Comparison of ENCODE assay signal across 8 cellular contexts in genomic region chr15:80152180-80152895, GRCh38. TPM values are rescaled to one million over a fixed set of nuclear protein-coding genes. Genes with fewer than 3 reads are reported as not detected.
DNase-seq lines count a peak whose midpoint lies in the region; ATAC-seq, FAIRE-seq and TF ChIP-seq lines count a peak whose summit lies in the region.

No MANE protein-coding gene starts in this region.

- H3K9ac ChIP-seq in H1 (replicated peaks in 1 of 4; ENCODE audit: extremely low read depth in 1 of 4, low read depth in 3 of 4, low read length in 3 of 4) (peak overlapping the region in 3 of 4 experiments; percentile 31 to 72 (median 59); a peak in 4 of 7 replicates), mesenchymal stem cell (ENCODE audit: low read length) (peak overlapping the region; percentile 82)

- no peak overlapping the region for H2BK5ac ChIP-seq in H1 (ENCODE audit: low read depth, low read length)
- H2BK5ac ChIP-seq in mesenchymal stem cell (ENCODE audit: low read depth, low read length, poor library complexity, severe bottlenecking): no peak overlapping the region

- H3K4ac ChIP-seq in H1 (replicated peaks; ENCODE audit: insufficient read length, low read depth, low read length) (no peak overlapping the region), mesenchymal stem cell (ENCODE audit: low read depth in 1 of 2, low read length in 2 of 2) (peak overlapping the region in 1 of 2 experiments; percentile 3)

- no peak overlapping the region for H4K91ac ChIP-seq in H1 (replicated peaks; ENCODE audit: insufficient read length, low read length)
- H4K91ac ChIP-seq in mesenchymal stem cell (ENCODE audit: low read length): no peak overlapping the region

- peaks cover 31% of the 10 kb centered on the region for H3K4me1 Mint-ChIP-seq in activated CD8-positive, alpha-beta memory T cell treated with anti-CD3 and anti-CD28 coated beads, Interleukin-2, amount 10 ng/mL, durations not matched to agents 7 days and 5 days

- no peak overlapping the region for H2BK12ac ChIP-seq in H1 (ENCODE audit: low read depth, low read length)
- no peak overlapping the region for H2BK12ac ChIP-seq in mesenchymal stem cell (ENCODE audit: low read length in 2 of 2)

- H4K8ac ChIP-seq in H1 (ENCODE audit: extremely low read depth, insufficient read depth, low read length): 0 out of 2 replicates have a peak overlapping the region, but pooled peaks have one; percentile 39
- H4K8ac ChIP-seq in mesenchymal stem cell (ENCODE audit: low read length): no peak overlapping the region

- no peaks in the 10 kb centered on the region for H3K79me2 ChIP-seq in H1 (ENCODE audit: control insufficient read depth in 1 of 2, insufficient read depth in 2 of 2, low read length in 2 of 2)

- peaks cover 0 to 3% of the 10 kb centered on the region in 2 experiments for H4K20me1 ChIP-seq in H1 (replicated peaks in 1 of 2; ENCODE audit: control insufficient read depth in 1 of 2, insufficient read depth in 2 of 2, low read length in 2 of 2)

- CTCF ChIA-PET in activated CD8-positive, alpha-beta memory T cell treated with anti-CD3 and anti-CD28 coated beads, Interleukin-2, amount 10 ng/mL, durations not matched to agents 7 days and 5 days (lab: Charles Lee): interaction anchor here (0.7 to 1.0 kb wide), 2 partner anchors 8 to 10 kb away, joined by 3 to 4 read pairs; no protein-coding TSS in a partner anchor
- CTCF ChIA-PET in H1 (lab: Charles Lee; ENCODE audit: partially characterized antibody): interaction anchor here (0.6 to 2.2 kb wide), 5 partner anchors 20 to 64 kb away, joined by 3 to 10 read pairs (median 4); no protein-coding TSS in a partner anchor

- H3K27me3 Mint-ChIP-seq in activated CD8-positive, alpha-beta memory T cell treated with anti-CD3 and anti-CD28 coated beads, Interleukin-2, amount 10 ng/mL, durations not matched to agents 7 days and 5 days: peaks cover 3% of the 10 kb centered on the region

- TF ChIP-seq CTCF in BE2C (IDR thresholded peaks at IDR 0.05; ENCODE audit: low read depth, low read length): no peak
- no peak for TF ChIP-seq CTCF in H1 (IDR thresholded peaks at IDR 0.05; ENCODE audit: control extremely low read depth in 1 of 3, insufficient read depth in 1 of 3, low read depth in 1 of 3, low read length in 3 of 3)

- no peak overlapping the region for H4K5ac ChIP-seq in H1 (ENCODE audit: insufficient read length, low read depth, low read length)

- DNase-seq in BE2C: peak; percentile 98
- peak; percentile 81 for DNase-seq in NOMO-1 treated with DMSO at 0.1 percent for 48 hours (lab: John Stamatoyannopoulos, UW; ENCODE audit: unreplicated experiment)
- peak; percentile 98 for DNase-seq in activated CD8-positive, alpha-beta memory T cell treated with anti-CD3 and anti-CD28 coated beads, Interleukin-2, amount 10 ng/mL, durations not matched to agents 7 days and 5 days
- DNase-seq in H1 (ENCODE audit: low read depth in 1 of 2, low spot score in 2 of 2): peak; percentile 85 to 89
- peak; percentile 94 for DNase-seq in mesenchymal stem cell
- DNase-seq in stimulated activated CD4-positive, alpha-beta T cell treated with anti-CD3 and anti-CD28 coated beads, TNF-alpha, amount 100 ng/mL, for 48 hours (ENCODE audit: low read depth in 3 of 3): peak; percentile 85 to 96 (median 94)

- TF ChIP-seq POLR2A in H1 (IDR thresholded peaks at IDR 0.05; ENCODE audit: control extremely low read depth in 1 of 2, low read depth in 2 of 2, low read length in 2 of 2): no peak; a peak in 1 of 3 replicates

- peaks cover 9% of the 10 kb centered on the region for H3K23me2 ChIP-seq in H1 (ENCODE audit: low read depth, low read length)

- H3K14ac ChIP-seq in H1 (ENCODE audit: insufficient read length) (no peak overlapping the region), mesenchymal stem cell (ENCODE audit: low read length in 2 of 2) (no peak overlapping the region)

- no peak for FAIRE-seq in H1 (lab: Jason Lieb, UNC)

- no peaks in the 10 kb centered on the region for H3K9me3 Mint-ChIP-seq in activated CD8-positive, alpha-beta memory T cell treated with anti-CD3 and anti-CD28 coated beads, Interleukin-2, amount 10 ng/mL, durations not matched to agents 7 days and 5 days (ENCODE audit: low read depth)

- H3K27me3 ChIP-seq in BE2C: no peaks in the 10 kb centered on the region
- peaks cover 0 to 2% (median 0%) of the 10 kb centered on the region in 4 experiments; a peak in 2 of 7 replicates for H3K27me3 ChIP-seq in H1 (replicated peaks in 1 of 4; ENCODE audit: control insufficient read depth in 3 of 4, extremely low read depth in 1 of 4, insufficient read depth in 3 of 4, low read length in 3 of 4)
- H3K27me3 ChIP-seq in mesenchymal stem cell (ENCODE audit: control insufficient read depth in 1 of 2, insufficient read depth in 1 of 2, low read length in 2 of 2): no peaks in the 10 kb centered on the region

- H3K4me3 ChIP-seq in BE2C (ENCODE audit: low read depth, low read length) (peak overlapping the region; percentile 67), H1 (ENCODE audit: extremely low read depth in 1 of 4, insufficient read depth in 2 of 4, low read depth in 3 of 4, low read length in 4 of 4) (peak overlapping the region; percentile 61 to 83 (median 66)), mesenchymal stem cell (ENCODE audit: insufficient read depth in 1 of 2, low read depth in 1 of 2, low read length in 2 of 2) (peak overlapping the region; percentile 79 to 92)

- WGBS in H1 (ENCODE audit: extremely low coverage in 1 of 2, insufficient coverage in 1 of 2, insufficient read length in 1 of 2, insufficient replicate concordance in 2 of 2, low coverage in 1 of 2, low lambda C conversion rate in 2 of 2, missing lambda C conversion rate in 1 of 2), 2 experiments: 4% methylated on average over 10 of the region's 41 CpGs; no CpG with 5 or more reads in 1 of the 2 experiments
- WGBS in mesenchymal stem cell: 4% methylated on average over 17 of the region's 41 CpGs

- H3K9me3 ChIP-seq in BE2C: no peaks in the 10 kb centered on the region
- no peaks in the 10 kb centered on the region for H3K9me3 ChIP-seq in H1 (ENCODE audit: insufficient read depth in 2 of 2, low read depth in 1 of 2, low read length in 1 of 2)
- no peaks in the 10 kb centered on the region for H3K9me3 ChIP-seq in mesenchymal stem cell (ENCODE audit: control insufficient read depth, low read length)

- TF ChIP-seq EP300 in H1 (IDR thresholded peaks at IDR 0.05; ENCODE audit: borderline replicate concordance in 1 of 2, low read depth in 2 of 2, low read length in 2 of 2): no peak

- no peak overlapping the region for H2BK20ac ChIP-seq in H1 (ENCODE audit: low read length)

- H3K18ac ChIP-seq in H1 (ENCODE audit: extremely low read depth, low read length) (peak overlapping the region; percentile 78), mesenchymal stem cell (ENCODE audit: low read depth in 1 of 2, low read length in 2 of 2) (peak overlapping the region in 1 of 2 experiments; percentile 63)

- peaks cover 11% of the 10 kb centered on the region for H3K36me3 Mint-ChIP-seq in activated CD8-positive, alpha-beta memory T cell treated with anti-CD3 and anti-CD28 coated beads, Interleukin-2, amount 10 ng/mL, durations not matched to agents 7 days and 5 days

- H3K27ac Mint-ChIP-seq in activated CD8-positive, alpha-beta memory T cell treated with anti-CD3 and anti-CD28 coated beads, Interleukin-2, amount 10 ng/mL, durations not matched to agents 7 days and 5 days: peak overlapping the region; percentile 93

- H3K36me3 ChIP-seq in BE2C (no peaks in the 10 kb centered on the region), H1 (ENCODE audit: control insufficient read depth in 2 of 4, insufficient read depth in 4 of 4, low read length in 3 of 4) (no peaks in the 10 kb centered on the region), mesenchymal stem cell (ENCODE audit: control insufficient read depth in 1 of 2, insufficient read depth in 2 of 2, low read depth in 1 of 2, low read length in 2 of 2) (peaks cover 0 to 3% of the 10 kb centered on the region in 2 experiments)

- H3K4me1 ChIP-seq in BE2C (peaks cover 5% of the 10 kb centered on the region), H1 (replicated peaks in 1 of 4; ENCODE audit: control insufficient read depth in 3 of 4, insufficient read depth in 4 of 4, low read length in 3 of 4) (peaks cover 0 to 12% (median 2%) of the 10 kb centered on the region in 4 experiments; a peak in 3 of 7 replicates), mesenchymal stem cell (ENCODE audit: control insufficient read depth, insufficient read depth, low read depth, low read length) (peaks cover 12% of the 10 kb centered on the region)

- TF ChIP-seq RAD21 in H1 (IDR thresholded peaks at IDR 0.05 in 1 of 2, conservative IDR thresholded peaks at IDR 0.05 in 1 of 2; ENCODE audit: low read depth in 2 of 2, low read length in 2 of 2): no peak

- H3K4me3 Mint-ChIP-seq in activated CD8-positive, alpha-beta memory T cell treated with anti-CD3 and anti-CD28 coated beads, Interleukin-2, amount 10 ng/mL, durations not matched to agents 7 days and 5 days: peak overlapping the region; percentile 87

- no peak overlapping the region for H2BK120ac ChIP-seq in H1 (replicated peaks; ENCODE audit: low read depth, low read length)
- peak overlapping the region; percentile 50 for H2BK120ac ChIP-seq in mesenchymal stem cell (ENCODE audit: low read depth, low read length)

- 0 out of 2 replicates have a peak overlapping the region, but pooled peaks have one; percentile 19 for H3K27ac ChIP-seq in H1 (ENCODE audit: low read depth, low read length)
- H3K27ac ChIP-seq in mesenchymal stem cell (ENCODE audit: low read length, poor library complexity, severe bottlenecking): peak overlapping the region; percentile 22

- H3K79me1 ChIP-seq in H1 (ENCODE audit: low read depth, low read length) (peaks cover 3% of the 10 kb centered on the region; the same call in 1 of the 2 replicates), mesenchymal stem cell (replicated peaks; ENCODE audit: low read length, poor library complexity, severe bottlenecking) (peaks cover 27% of the 10 kb centered on the region)

- no peak overlapping the region for H3K23ac ChIP-seq in H1 (ENCODE audit: insufficient read length)
- H3K23ac ChIP-seq in mesenchymal stem cell (ENCODE audit: low read length in 2 of 2): no peak overlapping the region

- H2BK15ac ChIP-seq in H1 (ENCODE audit: low read length) (no peak overlapping the region), mesenchymal stem cell (ENCODE audit: low read depth, poor library complexity, severe bottlenecking) (no peak overlapping the region)

- peak overlapping the region; percentile 99 for H2AFZ ChIP-seq in H1 (ENCODE audit: low read length)
- peak overlapping the region; percentile 33 for H2AFZ ChIP-seq in mesenchymal stem cell (ENCODE audit: low read depth, low read length)

- H3K4me2 ChIP-seq in H1 (ENCODE audit: insufficient read depth in 1 of 2, low read depth in 2 of 2, low read length in 2 of 2) (peak overlapping the region; percentile 93), mesenchymal stem cell (ENCODE audit: low read length, poor library complexity, severe bottlenecking) (peak overlapping the region; percentile 86)

- POLR2A ChIA-PET in H1 (lab: Charles Lee; ENCODE audit: partially characterized antibody): interaction anchor here (0.6 to 2.2 kb wide), 2 partner anchors 11 to 151 kb away, joined by 3 to 11 read pairs; no protein-coding TSS in a partner anchor

- H2AK5ac ChIP-seq in H1 (ENCODE audit: low read depth, low read length): no peak overlapping the region
- H2AK5ac ChIP-seq in mesenchymal stem cell (ENCODE audit: low read length, severe bottlenecking): no peak overlapping the region

- peak; percentile 64 for ATAC-seq in GM19372 (IDR thresholded peaks at IDR 0.05; ENCODE audit: low read depth, unreplicated experiment)
- ATAC-seq in HG03571 (IDR thresholded peaks at IDR 0.05; ENCODE audit: unreplicated experiment): peak; percentile 52
- peak; percentile 77 for ATAC-seq in activated CD8-positive, alpha-beta memory T cell treated with anti-CD3 and anti-CD28 coated beads, Interleukin-2, amount 10 ng/mL, durations not matched to agents 7 days and 5 days

- no peak overlapping the region for H3K56ac ChIP-seq in H1 (replicated peaks; ENCODE audit: insufficient read length, low read depth, low read length)

RNA-seq across cellular contexts. Expression of gene FAH, which starts 0.5 kb away (rescaled TPM):
- 7.1 TPM for polyA plus RNA-seq in BE2C (2012; ENCODE audit: insufficient read depth, insufficient read length, low read depth)
- total RNA-seq in activated CD8-positive, alpha-beta memory T cell treated with anti-CD3 and anti-CD28 coated beads, Interleukin-2, amount 10 ng/mL, durations not matched to agents 7 days and 5 days: 10 to 100 TPM; 69.0 to 71.6 TPM
- 19.0 and 21.7 TPM in 2 replicates for total RNA-seq in H1 (2021; fragmentation: NEBNext Ultra II Directional; extraction: Animal tissue kit (Norgen Biotek cat#: 25700))
- 20.0 and 26.6 TPM in 2 replicates for polyA plus RNA-seq in H1 (2011; rRNA removed)
- polyA plus RNA-seq in H1 (2011; cell fraction: cytosol; rRNA removed): 22.0 TPM
- 76.4 TPM for polyA plus RNA-seq in H1 (2011; cell fraction: nucleus; rRNA removed)
- polyA plus RNA-seq in H1 (2012, experiment 1 of 2): 20.1 to 35.2 TPM (median 27.3 TPM) in 4 replicates
- 26.1 TPM for polyA plus RNA-seq in H1 (2012, experiment 2 of 2)
- polyA plus RNA-seq in H1 (2013, experiment 1 of 2): 17.0 TPM
- 13.7 TPM for polyA plus RNA-seq in H1 (2013, experiment 2 of 2)
- polyA minus RNA-seq in H1 (2011; rRNA and poly(A)+ RNA removed): 43.9 and 46.3 TPM in 2 replicates
- 20.6 TPM for polyA minus RNA-seq in H1 (2011; cell fraction: cytosol; rRNA and poly(A)+ RNA removed)
- polyA minus RNA-seq in H1 (2011; cell fraction: nucleus; rRNA and poly(A)+ RNA removed): 29.4 TPM
- polyA plus RNA-seq in mesenchymal stem cell (2013, experiment 1 of 2): 41.7 TPM
- 41.9 TPM for polyA plus RNA-seq in mesenchymal stem cell (2013, experiment 2 of 2)

Comparison
In these comparisons a context has a peak if more than half of its experiments do, and no peak if none do; other contexts are left out.
1. Peak in every context shown above with its lines: DNase-seq, ATAC-seq, H3K4me3 ChIP-seq and H3K27ac ChIP-seq.